In genomic region chr12:23899434-23899833, GRCh38 we compare ENCODE assay signal across 12 cellular contexts.
"Had no signal": no experiment of that assay in that cellular context is flagged by ENCODE, and none has a peak within 500 bp of the region (broad histone marks: within the 10 kb centered on the region; RNA-seq: fewer than 3 reads in every experiment).

No MANE protein-coding gene starts in this region.

- H3K4me2 ChIP-seq: hepatocyte had no signal

- H3K4me3 ChIP-seq: hepatocyte, sigmoid colon, testis had no signal

- H2AFZ ChIP-seq: hepatocyte had no signal

- H3K9me3 ChIP-seq: sigmoid colon, testis had no signal

- H3K36me3 Mint-ChIP-seq: activated CD4-positive, alpha-beta memory T cell treated with anti-CD3 and anti-CD28 coated beads for 36 hours; activated naive CD8-positive, alpha-beta T cell had no signal

- DNase-seq: activated CD4-positive, alpha-beta memory T cell treated with anti-CD3 and anti-CD28 coated beads for 36 hours; activated gamma-delta T cell; activated T-cell treated with anti-CD3 and anti-CD28 coated beads, Interleukin-2, amount 50 U/mL, for 48 hours; kidney glomerular epithelial cell; sigmoid colon; stimulated activated CD4-positive, alpha-beta T cell treated with anti-CD3 and anti-CD28 coated beads, Interleukin-2, amount 100 ng/mL, for 48 hours; T1000; testis had no signal

- H3K4me3 Mint-ChIP-seq: activated CD4-positive, alpha-beta memory T cell treated with anti-CD3 and anti-CD28 coated beads for 36 hours; activated naive CD8-positive, alpha-beta T cell; stimulated activated naive CD8-positive, alpha-beta T cell treated with anti-CD3 and anti-CD28 coated beads, Interleukin-15, Interleukin-2, amounts not matched to agents 100 ng/mL and 50 ng/mL, for 24 hours had no signal

- H3K27ac Mint-ChIP-seq: activated CD4-positive, alpha-beta memory T cell treated with anti-CD3 and anti-CD28 coated beads for 36 hours; activated naive CD8-positive, alpha-beta T cell; stimulated activated naive CD8-positive, alpha-beta T cell treated with anti-CD3 and anti-CD28 coated beads, Interleukin-15, Interleukin-2, amounts not matched to agents 100 ng/mL and 50 ng/mL, for 24 hours had no signal

- H3K27me3 Mint-ChIP-seq: activated CD4-positive, alpha-beta memory T cell treated with anti-CD3 and anti-CD28 coated beads for 36 hours; activated naive CD8-positive, alpha-beta T cell; stimulated activated naive CD8-positive, alpha-beta T cell treated with anti-CD3 and anti-CD28 coated beads, Interleukin-15, Interleukin-2, amounts not matched to agents 100 ng/mL and 50 ng/mL, for 24 hours had no signal

- H3K27ac ChIP-seq: hepatocyte, sigmoid colon, testis, VCaP had no signal

- H3K4me1 ChIP-seq: sigmoid colon, testis had no signal

- H3K27me3 ChIP-seq: hepatocyte, sigmoid colon, testis had no signal

- H3K9me3 Mint-ChIP-seq: activated CD4-positive, alpha-beta memory T cell treated with anti-CD3 and anti-CD28 coated beads for 36 hours had no signal

- H3K36me3 ChIP-seq: sigmoid colon had no signal

- H3K79me2 ChIP-seq: hepatocyte had no signal
